Comparison of ENCODE assay signal across 10 cellular contexts in genomic region chr2:232537079-232537478, GRCh38. TPM values are rescaled to one million over a fixed set of nuclear protein-coding genes. Genes with fewer than 3 reads are reported as not detected.
A peak's percentile ranks its signal among the peaks of the same experiment; 100 is the strongest.
DNase-seq lines count a peak whose midpoint lies in the region; ATAC-seq, FAIRE-seq and TF ChIP-seq lines count a peak whose summit lies in the region.
"Had no signal": no experiment of that assay in that cellular context is flagged by ENCODE, and none has a peak within 500 bp of the region (broad histone marks: within the 10 kb centered on the region; RNA-seq: fewer than 3 reads in every experiment).

No MANE protein-coding gene starts in this region.

- POLR2A ChIA-PET in A549 (lab: Yijun Ruan, JAX): no interaction called here
- POLR2A ChIA-PET in GM10248 (lab: Yijun Ruan, JAX): no interaction called here

- dilution Hi-C loops in keratinocyte (cut with MboI; ENCODE audit: extremely low pct_ligation_motif_present, low sequenced_read_pairs): no loop called here

- no peak for TF ChIP-seq EP300 in A549 (IDR thresholded peaks at IDR 0.05)

- H3K9ac ChIP-seq in SU-DHL-6 (ENCODE audit: low read length) (no peak overlapping the region), keratinocyte (ENCODE audit: control insufficient read depth, extremely low read depth, insufficient read depth, low read length) (no peak overlapping the region)

- TF ChIP-seq CTCF in A549 (IDR thresholded peaks at IDR 0.05) (peak; percentile 7; the same call in 1 of the 3 replicates), GM10248 (IDR thresholded peaks at IDR 0.05; ENCODE audit: control extremely low read depth, extremely low read depth, low read depth, missing control alignments) (peak; percentile 24), SU-DHL-6 (IDR thresholded peaks at IDR 0.05; ENCODE audit: insufficient read depth, low read length, poor library complexity, severe bottlenecking) (peak; percentile 36), keratinocyte (optimal IDR thresholded peaks at IDR 0.05 in 1 of 3, IDR thresholded peaks at IDR 0.05 in 1 of 3, conservative IDR thresholded peaks at IDR 0.05 in 1 of 3; ENCODE audit: extremely low read depth in 1 of 3, insufficient read depth in 2 of 3, low read length in 3 of 3) (peak; percentile 44 to 57 (median 46))

- no peak overlapping the region for H3K4me3 ChIP-seq in A549
- no peak overlapping the region for H3K4me3 ChIP-seq in SU-DHL-6 (ENCODE audit: insufficient read depth, low read length, poor library complexity, severe bottlenecking)
- H3K4me3 ChIP-seq in keratinocyte (ENCODE audit: control insufficient read depth in 2 of 3, extremely low read depth in 1 of 3, insufficient read depth in 2 of 3, low read depth in 1 of 3, low read length in 3 of 3): no peak overlapping the region

- 69% methylated on average over 2 of the region's 5 CpGs for WGBS in A549 (ENCODE audit: missing lambda C conversion rate)

- H3K36me3 ChIP-seq in SU-DHL-6 (ENCODE audit: low read length): no peaks in the 10 kb centered on the region
- no peaks in the 10 kb centered on the region for H3K36me3 ChIP-seq in keratinocyte (ENCODE audit: control insufficient read depth in 2 of 2, extremely low read depth in 1 of 2, insufficient read depth in 2 of 2, low read length in 2 of 2)

- H3K9me1 ChIP-seq in keratinocyte (ENCODE audit: control insufficient read depth, extremely low read depth, insufficient read depth, low read length): no peaks in the 10 kb centered on the region

- H3K4me2 ChIP-seq in A549 (no peak overlapping the region), SU-DHL-6 (ENCODE audit: low read depth, low read length, poor library complexity, severe bottlenecking) (no peak overlapping the region), keratinocyte (ENCODE audit: control insufficient read depth, extremely low read depth, insufficient read depth, low read depth, low read length) (no peak overlapping the region)

- no peaks in the 10 kb centered on the region for H3K9me2 ChIP-seq in SU-DHL-6 (replicated peaks; ENCODE audit: insufficient read depth, low read length)

- H3K27ac ChIP-seq in A549 (no peak overlapping the region), SU-DHL-6 (ENCODE audit: low read depth, low read length) (no peak overlapping the region), keratinocyte (ENCODE audit: control insufficient read depth, insufficient read depth, low read length) (no peak overlapping the region)

- 0 out of 6 replicates have a peak, but pooled peaks of 1 of the 2 experiments have one; percentile 4 for ATAC-seq in A549

- H2AFZ ChIP-seq in SU-DHL-6 (ENCODE audit: low read depth, low read length, severe bottlenecking): no peak overlapping the region
- no peak overlapping the region for H2AFZ ChIP-seq in keratinocyte (ENCODE audit: control insufficient read depth, low read length)

- FAIRE-seq in A549 (lab: Jason Lieb, UNC): no peak
- FAIRE-seq in keratinocyte (lab: Jason Lieb, UNC): no peak

- no peaks in the 10 kb centered on the region for H3K27me3 ChIP-seq in SU-DHL-6 (ENCODE audit: low read length)
- no peaks in the 10 kb centered on the region for H3K27me3 ChIP-seq in keratinocyte (ENCODE audit: control insufficient read depth, extremely low read depth, insufficient read depth, low read length)

- no peaks in the 10 kb centered on the region for H4K20me1 ChIP-seq in SU-DHL-6 (ENCODE audit: low read depth, low read length)
- no peaks in the 10 kb centered on the region for H4K20me1 ChIP-seq in keratinocyte (ENCODE audit: control insufficient read depth, extremely low read depth, insufficient read depth, low read length)

- H3F3A ChIP-seq in SU-DHL-6 (ENCODE audit: insufficient read depth): no peaks in the 10 kb centered on the region

- TF ChIP-seq POLR2A in A549 (IDR thresholded peaks at IDR 0.05; ENCODE audit: low read length): no peak

- H3K4me1 ChIP-seq in A549 (no peaks in the 10 kb centered on the region), keratinocyte (ENCODE audit: control insufficient read depth, extremely low read depth, insufficient read depth, low read length) (peaks cover 3% of the 10 kb centered on the region)

- peak in 1 of 2 experiments; percentile 23 for DNase-seq in A549 (ENCODE audit: low read depth in 1 of 2, low spot score in 1 of 2)
- no peak for DNase-seq in GM10248 (ENCODE audit: extremely low spot score)
- no peak for DNase-seq in keratinocyte (ENCODE audit: low read depth, low spot score)
- no peak for DNase-seq in occipital lobe (lab: John Stamatoyannopoulos, UW)
- DNase-seq in NCI-H2196 treated with DMSO at 0.1 percent for 48 hours (lab: John Stamatoyannopoulos, UW; ENCODE audit: unreplicated experiment): no peak
- DNase-seq in activated T-cell treated with anti-CD3 and anti-CD28 coated beads, Interleukin-2, amount 50 U/mL, for 1 hour: no peak
- no peak for DNase-seq in GM19240 (ENCODE audit: insufficient read length, low spot score)

- CTCF ChIA-PET in A549 (lab: Yijun Ruan, JAX) (interaction anchor here (0.9 to 2.0 kb wide), 3 partner anchors 10 to 15 kb away, joined by 4 to 7 read pairs (median 5); no protein-coding TSS in a partner anchor), GM10248 (lab: Yijun Ruan, JAX) (interaction anchor here (1.0 to 1.2 kb wide), 2 partner anchors 14 to 15 kb away, joined by 3 to 4 read pairs; no protein-coding TSS in a partner anchor)

- H3K9me3 ChIP-seq in A549 (no peaks in the 10 kb centered on the region), SU-DHL-6 (ENCODE audit: insufficient read depth, low read length) (no peaks in the 10 kb centered on the region), keratinocyte (ENCODE audit: control insufficient read depth, low read depth, low read length) (no peaks in the 10 kb centered on the region)

- TF ChIP-seq RAD21 in A549 (conservative IDR thresholded peaks at IDR 0.05 in 1 of 2, IDR thresholded peaks at IDR 0.05 in 1 of 2): no peak

- no peaks in the 10 kb centered on the region for H3K79me2 ChIP-seq in SU-DHL-6 (ENCODE audit: insufficient read depth, low read length)
- H3K79me2 ChIP-seq in keratinocyte (ENCODE audit: control insufficient read depth, insufficient read depth, low read length): no peaks in the 10 kb centered on the region

RNA-seq across cellular contexts. Expression of gene CHRNG, which starts 2.4 kb away (rescaled TPM):
- not detected in 2 replicates for polyA plus RNA-seq in A549 (2011; rRNA removed)
- polyA plus RNA-seq in A549 (2012; cell fraction: cytosol; rRNA removed): not detected in 2 replicates
- not detected in 2 replicates for polyA plus RNA-seq in A549 (2012; cell fraction: nucleus; rRNA removed)
- polyA plus RNA-seq in A549 (2017; fragmentation: RNase III; extraction: RNeasy Plus Mini Kit Qiagen cat#74134 plus additional on column Dnase treatment): not detected in 3 replicates
- polyA minus RNA-seq in A549 (2011; rRNA and poly(A)+ RNA removed): not detected in 2 replicates
- not detected in 3 replicates for polyA plus RNA-seq in keratinocyte
- not detected for polyA plus RNA-seq in keratinocyte (2011; ENCODE audit: low read depth)
- not detected in 2 replicates for polyA plus RNA-seq in keratinocyte (2011; cell fraction: cytosol; rRNA removed)
- not detected in 2 replicates for polyA plus RNA-seq in keratinocyte (2011; cell fraction: nucleus; rRNA removed)
- polyA plus RNA-seq in keratinocyte (2012; ENCODE audit: low replicate concordance): 0.07 TPM in 1 of 2 replicates, not detected in the other
- not detected in 3 replicates for polyA minus RNA-seq in keratinocyte
- not detected for polyA minus RNA-seq in keratinocyte (2011; cell fraction: cytosol; rRNA and poly(A)+ RNA removed)
- polyA minus RNA-seq in keratinocyte (2011; cell fraction: nucleus; rRNA and poly(A)+ RNA removed): not detected in 2 replicates
- total RNA-seq in occipital lobe: 0.16 TPM
- total RNA-seq: activated CD8-positive, alpha-beta memory T cell treated with anti-CD3 and anti-CD28 coated beads for 36 hours; NCI-H460 had no signal

RNA-seq across cellular contexts. Expression of gene CHRND, which starts 11.1 kb away (rescaled TPM):
- not detected in 2 replicates for polyA plus RNA-seq in A549 (2011; rRNA removed)
- not detected in 2 replicates for polyA plus RNA-seq in A549 (2012; cell fraction: cytosol; rRNA removed)
- not detected in 2 replicates for polyA plus RNA-seq in A549 (2012; cell fraction: nucleus; rRNA removed)
- not detected in 3 replicates for polyA plus RNA-seq in A549 (2017; fragmentation: RNase III; extraction: RNeasy Plus Mini Kit Qiagen cat#74134 plus additional on column Dnase treatment)
- polyA minus RNA-seq in A549 (2011; rRNA and poly(A)+ RNA removed): not detected in 2 replicates
- polyA plus RNA-seq in keratinocyte: not detected in 3 replicates
- not detected for polyA plus RNA-seq in keratinocyte (2011; ENCODE audit: low read depth)
- polyA plus RNA-seq in keratinocyte (2011; cell fraction: cytosol; rRNA removed): not detected in 2 replicates
- not detected in 2 replicates for polyA plus RNA-seq in keratinocyte (2011; cell fraction: nucleus; rRNA removed)
- not detected in 2 replicates for polyA plus RNA-seq in keratinocyte (2012; ENCODE audit: low replicate concordance)
- not detected in 3 replicates for polyA minus RNA-seq in keratinocyte
- polyA minus RNA-seq in keratinocyte (2011; cell fraction: cytosol; rRNA and poly(A)+ RNA removed): not detected
- not detected in 2 replicates for polyA minus RNA-seq in keratinocyte (2011; cell fraction: nucleus; rRNA and poly(A)+ RNA removed)
- not detected for total RNA-seq in occipital lobe
- total RNA-seq: activated CD8-positive, alpha-beta memory T cell treated with anti-CD3 and anti-CD28 coated beads for 36 hours had no signal

RNA-seq across cellular contexts. Expression of gene TIGD1, which starts 13.3 kb away (rescaled TPM):
- 7.4 and 10.5 TPM in 2 replicates for polyA plus RNA-seq in A549 (2011; rRNA removed)
- polyA plus RNA-seq in A549 (2012; cell fraction: cytosol; rRNA removed): 3.4 and 3.9 TPM in 2 replicates
- 4.3 and 5.8 TPM in 2 replicates for polyA plus RNA-seq in A549 (2012; cell fraction: nucleus; rRNA removed)
- polyA plus RNA-seq in A549 (2017; fragmentation: RNase III; extraction: RNeasy Plus Mini Kit Qiagen cat#74134 plus additional on column Dnase treatment): 5.7 to 5.9 TPM (median 5.7 TPM) in 3 replicates
- 6.8 and 7.0 TPM in 2 replicates for polyA minus RNA-seq in A549 (2011; rRNA and poly(A)+ RNA removed)
- 0.67 to 2.3 TPM (median 1.7 TPM) in 3 replicates for polyA plus RNA-seq in keratinocyte
- polyA plus RNA-seq in keratinocyte (2011; ENCODE audit: low read depth): 1.8 TPM
- polyA plus RNA-seq in keratinocyte (2011; cell fraction: cytosol; rRNA removed): 0.42 and 0.52 TPM in 2 replicates
- polyA plus RNA-seq in keratinocyte (2011; cell fraction: nucleus; rRNA removed): 6.2 and 7.8 TPM in 2 replicates
- 0.38 and 1.7 TPM in 2 replicates for polyA plus RNA-seq in keratinocyte (2012; ENCODE audit: low replicate concordance)
- 0.43 to 2.7 TPM (median 1.6 TPM) in 3 replicates for polyA minus RNA-seq in keratinocyte
- not detected for polyA minus RNA-seq in keratinocyte (2011; cell fraction: cytosol; rRNA and poly(A)+ RNA removed)
- polyA minus RNA-seq in keratinocyte (2011; cell fraction: nucleus; rRNA and poly(A)+ RNA removed): 2.8 and 3.8 TPM in 2 replicates
- total RNA-seq in occipital lobe: 11.2 TPM

RNA-seq across cellular contexts. Expression of gene EIF4E2, which starts 13.4 kb away (rescaled TPM):
- polyA plus RNA-seq in A549 (2011; rRNA removed) (49.1 and 51.4 TPM in 2 replicates), A549 (2017; fragmentation: RNase III; extraction: RNeasy Plus Mini Kit Qiagen cat#74134 plus additional on column Dnase treatment) (177 to 234 TPM (median 197 TPM) in 3 replicates), keratinocyte (41.5 to 82.7 TPM (median 79.2 TPM) in 3 replicates)
- 40.5 and 41.6 TPM in 2 replicates for polyA plus RNA-seq in A549 (2012; cell fraction: cytosol; rRNA removed)
- polyA plus RNA-seq in A549 (2012; cell fraction: nucleus; rRNA removed): 24.7 and 43.5 TPM in 2 replicates
- 30.4 and 45.0 TPM in 2 replicates for polyA minus RNA-seq in A549 (2011; rRNA and poly(A)+ RNA removed)
- 293 TPM for polyA plus RNA-seq in keratinocyte (2011; ENCODE audit: low read depth)
- polyA plus RNA-seq in keratinocyte (2011; cell fraction: cytosol; rRNA removed): 45.9 and 47.7 TPM in 2 replicates
- 43.5 and 45.2 TPM in 2 replicates for polyA plus RNA-seq in keratinocyte (2011; cell fraction: nucleus; rRNA removed)
- 69.9 and 111 TPM in 2 replicates for polyA plus RNA-seq in keratinocyte (2012; ENCODE audit: low replicate concordance)
- 19.2 to 35.6 TPM (median 34.0 TPM) in 3 replicates for polyA minus RNA-seq in keratinocyte
- polyA minus RNA-seq in keratinocyte (2011; cell fraction: cytosol; rRNA and poly(A)+ RNA removed): 15.5 TPM
- 12.7 and 25.6 TPM in 2 replicates for polyA minus RNA-seq in keratinocyte (2011; cell fraction: nucleus; rRNA and poly(A)+ RNA removed)
- total RNA-seq in occipital lobe: 38.1 TPM

RNA-seq across cellular contexts. Expression of gene PRSS56, which starts 16.9 kb away (rescaled TPM):
- polyA plus RNA-seq in A549 (2011; rRNA removed) (not detected in 2 replicates), A549 (2017; fragmentation: RNase III; extraction: RNeasy Plus Mini Kit Qiagen cat#74134 plus additional on column Dnase treatment) (0.07 TPM in 1 of 3 replicates, not detected in the others), keratinocyte (not detected in 3 replicates)
- 0.03 and 0.14 TPM in 2 replicates for polyA plus RNA-seq in A549 (2012; cell fraction: cytosol; rRNA removed)
- 0.12 and 0.28 TPM in 2 replicates for polyA plus RNA-seq in A549 (2012; cell fraction: nucleus; rRNA removed)
- not detected in 2 replicates for polyA minus RNA-seq in A549 (2011; rRNA and poly(A)+ RNA removed)
- not detected for polyA plus RNA-seq in keratinocyte (2011; ENCODE audit: low read depth)
- not detected in 2 replicates for polyA plus RNA-seq in keratinocyte (2011; cell fraction: cytosol; rRNA removed)
- polyA plus RNA-seq in keratinocyte (2011; cell fraction: nucleus; rRNA removed): not detected in 2 replicates
- not detected in 2 replicates for polyA plus RNA-seq in keratinocyte (2012; ENCODE audit: low replicate concordance)
- not detected in 3 replicates for polyA minus RNA-seq in keratinocyte
- polyA minus RNA-seq in keratinocyte (2011; cell fraction: cytosol; rRNA and poly(A)+ RNA removed): not detected
- polyA minus RNA-seq in keratinocyte (2011; cell fraction: nucleus; rRNA and poly(A)+ RNA removed): not detected in 2 replicates
- total RNA-seq in occipital lobe: not detected
- total RNA-seq: activated CD8-positive, alpha-beta memory T cell treated with anti-CD3 and anti-CD28 coated beads for 36 hours; NCI-H460 had no signal
